9 cellular contexts compared by ENCODE assay signal in genomic region chr1:156838972-156839371, GRCh38. TPM values are rescaled to one million over a fixed set of nuclear protein-coding genes. Genes with fewer than 3 reads are reported as not detected.
DNase-seq lines count a peak whose midpoint lies in the region; ATAC-seq and TF ChIP-seq lines count a peak whose summit lies in the region.
"Had no signal": no experiment of that assay in that cellular context is flagged by ENCODE, and none has a peak within 500 bp of the region (broad histone marks: within the 10 kb centered on the region; RNA-seq: fewer than 3 reads in every experiment).

No MANE protein-coding gene starts in this region.

- no TSS peak for BruUV-seq in HCT116 (replicated peaks; lab: Mats Ljungman, UMichigan)

- H3K36me3 Mint-ChIP-seq in CD14-positive monocyte, result peaks cover 0 to under 1% of the 10 kb centered on the region in 2 donors
- H3K36me3 Mint-ChIP-seq in natural killer cell, result no peaks in the 10 kb centered on the region

- RAD21 ChIA-PET in HCT116 (lab: Charles Lee; ENCODE audit: low non-redundant PET in 1 of 2, low total read pairs in 2 of 2, uncharacterized antibody in 2 of 2, unreplicated experiment in 2 of 2), result interaction anchor here in 1 of 2 experiments (1.4 kb wide), 1 partner anchor 26 kb away, joined by 3 read pairs; no protein-coding TSS in a partner anchor

- no peak for DNase-seq in CD14-positive monocyte (ENCODE audit: low spot score)
- no peak for DNase-seq in HCT116 (ENCODE audit: low read depth, low spot score)
- DNase-seq in UCSD-AML1 (lab: John Stamatoyannopoulos, UW; ENCODE audit: unreplicated experiment), result peak; percentile 34
- peak; percentile 78 for DNase-seq in ecto neural progenitor cell (ENCODE audit: low spot score)
- peak; percentile 52 for DNase-seq in natural killer cell
- no peak for DNase-seq in activated CD4-positive, CD25-positive, alpha-beta regulatory T cell treated with anti-CD3 and anti-CD28 coated beads, Interleukin-2, amount 50 U/mL, for 72 hours

- H3K9ac ChIP-seq in HCT116 (ENCODE audit: low read length), result no peak overlapping the region

- no peak overlapping the region for H3K4me2 ChIP-seq in HCT116 (ENCODE audit: low read length)

- H3K4me3 Mint-ChIP-seq in CD14-positive monocyte (no peak overlapping the region), natural killer cell (no peak overlapping the region)

- no peak for TF ChIP-seq POLR2A in HCT116 (IDR thresholded peaks at IDR 0.05; ENCODE audit: borderline replicate concordance, extremely low read depth, insufficient read depth, insufficient read length)

- H3K4me1 Mint-ChIP-seq in CD14-positive monocyte (no peaks in the 10 kb centered on the region), natural killer cell (peaks cover 9 to 32% of the 10 kb centered on the region in 2 donors)

- no peaks in the 10 kb centered on the region for H3K79me2 ChIP-seq in HCT116 (ENCODE audit: insufficient read depth, low read length)

- POLR2A ChIA-PET in HCT116 (lab: Charles Lee), result interaction anchor here (0.6 kb wide), 1 partner anchor 51 kb away, joined by 3 read pairs; no protein-coding TSS in a partner anchor

- H3K27me3 Mint-ChIP-seq in CD14-positive monocyte (ENCODE audit: low read depth in 3 of 3) (peaks cover 20 to 60% (median 32%) of the 10 kb centered on the region in 3 donors), natural killer cell (ENCODE audit: low read depth in 2 of 2) (peaks cover 12 to 25% of the 10 kb centered on the region in 2 donors)

- peak; percentile 83 for TF ChIP-seq RAD21 in HCT116 (IDR thresholded peaks at IDR 0.05; ENCODE audit: low read depth)

- no peaks in the 10 kb centered on the region for H4K20me1 ChIP-seq in HCT116 (ENCODE audit: insufficient read depth)

- no peak overlapping the region for H3K4me3 ChIP-seq in HCT116 (replicated peaks in 1 of 2; ENCODE audit: low read depth in 1 of 2, low read length in 2 of 2)

- H3K9me3 Mint-ChIP-seq in CD14-positive monocyte (peaks cover 0 to 2% (median 0%) of the 10 kb centered on the region in 7 donors), natural killer cell (no peaks in the 10 kb centered on the region)

- peak; percentile 92 for TF ChIP-seq CTCF in CD14-positive monocyte (IDR thresholded peaks at IDR 0.05)
- TF ChIP-seq CTCF in HCT116 (IDR thresholded peaks at IDR 0.05 in 2 of 3, conservative IDR thresholded peaks at IDR 0.05 in 1 of 3; ENCODE audit: borderline replicate concordance in 1 of 3, insufficient read depth in 1 of 3, low read depth in 2 of 3, low read length in 2 of 3), result peak; percentile 72 to 98 (median 95); a peak in 5 of 6 replicates
- peak; percentile 91 for TF ChIP-seq CTCF in natural killer cell (IDR thresholded peaks at IDR 0.05)

- H3K27ac Mint-ChIP-seq in CD14-positive monocyte (no peak overlapping the region), natural killer cell (peak overlapping the region in 1 of 2 donors; percentile 81)

- ATAC-seq in HCT116, result peak; percentile 86
- peak; percentile 65 to 79 (median 75) for ATAC-seq in natural killer cell
- ATAC-seq in GM18868 (IDR thresholded peaks at IDR 0.05; ENCODE audit: unreplicated experiment), result no peak
- ATAC-seq in HG03432 (IDR thresholded peaks at IDR 0.05; ENCODE audit: unreplicated experiment), result no peak

- H3K9me3 ChIP-seq in HCT116 (ENCODE audit: control insufficient read depth in 1 of 2, insufficient read depth in 1 of 2, low read depth in 1 of 2, low read length in 2 of 2), result no peaks in the 10 kb centered on the region

- intact Hi-C loops in CD14-positive monocyte (cut with micrococcal nuclease), result no loop called here
- intact Hi-C loops in HCT116 (cut with micrococcal nuclease), result loop anchor here (2.0 kb wide), 1 partner anchor 52 kb away; no protein-coding TSS in a partner anchor
- intact Hi-C loops in natural killer cell (cut with micrococcal nuclease), result loop anchor here (2.0 to 5.0 kb wide), 4 partner anchors 22 to 52 kb away; partner anchors contain the start of genes NTRK1 and SH2D2A

- no peaks in the 10 kb centered on the region for H3K4me1 ChIP-seq in HCT116 (ENCODE audit: control insufficient read depth in 1 of 2, insufficient read depth in 2 of 2, low read length in 2 of 2)

- H3K9me2 ChIP-seq in HCT116 (ENCODE audit: insufficient read depth), result no peaks in the 10 kb centered on the region

- no peak overlapping the region for H2AFZ ChIP-seq in HCT116 (ENCODE audit: low read depth, low read length, poor library complexity, severe bottlenecking)

- H3K36me3 ChIP-seq in HCT116 (ENCODE audit: control insufficient read depth in 1 of 2, insufficient read depth in 2 of 2, low read length in 2 of 2), result no peaks in the 10 kb centered on the region

- CTCF ChIA-PET in HCT116 (lab: Charles Lee), result interaction anchor here (0.8 to 4.5 kb wide), 14 partner anchors 9 to 150 kb away, joined by 3 to 44 read pairs (median 4); partner anchors contain the start of genes INSRR and NTRK1

- no peak overlapping the region for H3K27ac ChIP-seq in HCT116 (ENCODE audit: low read depth, low read length)

- peaks cover 5% of the 10 kb centered on the region; the same call in 1 of the 2 replicates for H3K27me3 ChIP-seq in HCT116 (ENCODE audit: insufficient read depth, low read length)

TF ChIP-seq in HCT116, 20 proteins besides CTCF, POLR2A, EP300 and RAD21:
- TF ChIP-seq EGR1 (IDR thresholded peaks at IDR 0.05; ENCODE audit: low read depth) (no peak), YY1 (IDR thresholded peaks at IDR 0.05; ENCODE audit: extremely low read depth, insufficient replicate concordance, low read depth, low read length) (peak; percentile 33)

RNA-seq across cellular contexts. Expression of gene INSRR, which starts 19.9 kb away (rescaled TPM):
- not detected for polyA plus RNA-seq in CD14-positive monocyte
- total RNA-seq in HCT116 (2021; ENCODE audit: unreplicated experiment), result not detected
- polyA plus RNA-seq in HCT116 (2012), result 0.03 and 0.04 TPM in 2 replicates
- total RNA-seq in natural killer cell, result under 1 TPM; 0.10 to 0.18 (median 0.14) TPM
- total RNA-seq: dermis microvascular lymphatic vessel endothelial cell had no signal

RNA-seq across cellular contexts. Expression of gene NTRK1, which starts 21.7 kb away (rescaled TPM):
- not detected for polyA plus RNA-seq in CD14-positive monocyte
- total RNA-seq in HCT116 (2021; ENCODE audit: unreplicated experiment) (0.89 TPM), natural killer cell (10 to 100 TPM in 1 of 3 donors, 1 to 10 TPM in 2; 1.7 to 16.7 (median 2.4) TPM)
- polyA plus RNA-seq in HCT116 (2012), result 0.71 and 1.0 TPM in 2 replicates
- total RNA-seq: dermis microvascular lymphatic vessel endothelial cell had no signal

RNA-seq across cellular contexts. Expression of gene SH2D2A, which starts 22.3 kb away (rescaled TPM):
- polyA plus RNA-seq in CD14-positive monocyte, result under 1 TPM; 0.17 to 0.20 TPM
- total RNA-seq in HCT116 (2021; ENCODE audit: unreplicated experiment) (4.8 TPM), natural killer cell (100 to 1,000 TPM; 155 to 324 (median 312) TPM)
- polyA plus RNA-seq in HCT116 (2012), result 2.6 and 4.6 TPM in 2 replicates

RNA-seq across cellular contexts. Expression of gene PEAR1, which starts 54.5 kb away (rescaled TPM):
- polyA plus RNA-seq in CD14-positive monocyte, result not detected
- total RNA-seq in HCT116 (2021; ENCODE audit: unreplicated experiment) (10.8 TPM), natural killer cell (1 to 10 TPM in 1 of 3 donors, under 1 TPM in 2; 0.52 to 1.4 (median 0.80) TPM)
- 11.2 and 15.5 TPM in 2 replicates for polyA plus RNA-seq in HCT116 (2012)

Comparison
In these comparisons a context has a peak if more than half of its experiments do, and no peak if none do; other contexts are left out.
1. DNase-seq: peak in UCSD-AML1 (single experiment), ecto neural progenitor cell (single experiment) and natural killer cell (single experiment); none in CD14-positive monocyte (single experiment), HCT116 (single experiment) and activated CD4-positive, CD25-positive, alpha-beta regulatory T cell treated with anti-CD3 and anti-CD28 coated beads, Interleukin-2, amount 50 U/mL, for 72 hours (single experiment).
2. ATAC-seq: peak in HCT116 (single experiment) and natural killer cell (3 of 3); none in GM18868 (single experiment) and HG03432 (single experiment).
3. RNA of gene SH2D2A, which starts 22.3 kb away (total RNA-seq): 155 to 324 TPM in natural killer cell; 4.8 TPM in HCT116 (single experiment); every median in the first group is over 10 times any median in the second.
4. intact Hi-C loops: an anchor here in HCT116 (2.0 kb wide) and natural killer cell (2.0 to 5.0 kb wide); none called in CD14-positive monocyte.
5. Peak in every context shown above with its lines, with median percentiles within 50 percentile points of each other: CTCF ChIP-seq.